In genomic region chr2:100108648-100109020, GRCh38 we compare ENCODE assay signal across 2 cellular contexts. TPM values are rescaled to one million over a fixed set of nuclear protein-coding genes. Genes with fewer than 3 reads are reported as not detected.
"Had no signal": no experiment of that assay in that cellular context is flagged by ENCODE, and none has a peak within 500 bp of the region (broad histone marks: within the 10 kb centered on the region; RNA-seq: fewer than 3 reads in every experiment).

No MANE protein-coding gene starts in this region.

RNA-seq across cellular contexts. Expression of gene AFF3, which starts 33.8 kb away (rescaled TPM):
- total RNA-seq: mammary epithelial cell, myocyte had no signal
